13 cellular contexts compared by ENCODE assay signal in the genomic region with DNA sequence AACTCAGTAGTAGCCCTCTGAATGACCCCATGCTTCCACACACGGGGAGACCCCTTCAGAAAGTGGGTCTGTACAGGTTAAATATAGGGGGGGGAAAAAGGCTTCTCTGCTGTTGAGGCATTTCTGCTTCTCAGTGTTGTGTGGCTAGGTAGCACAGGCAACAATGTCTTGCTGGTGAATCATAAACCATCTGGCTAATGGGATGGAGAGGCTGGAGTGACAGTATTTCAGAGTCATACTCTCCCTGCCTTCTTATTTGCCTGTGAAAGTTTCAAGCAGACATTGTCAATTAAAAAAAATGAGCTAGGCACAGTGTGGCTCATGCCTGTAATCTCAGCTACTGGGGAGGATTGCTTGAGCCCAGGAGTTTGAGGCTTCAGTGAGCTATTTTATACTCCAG. TPM values are rescaled to one million over a fixed set of nuclear protein-coding genes. Genes with fewer than 3 reads are reported as not detected.
A peak's percentile ranks its signal among the peaks of the same experiment; 100 is the strongest.
DNase-seq lines count a peak whose midpoint lies in the region; ATAC-seq and TF ChIP-seq lines count a peak whose summit lies in the region.
"Had no signal": no experiment of that assay in that cellular context is flagged by ENCODE, and none has a peak within 500 bp of the region (broad histone marks: within the 10 kb centered on the region; RNA-seq: fewer than 3 reads in every experiment).

No MANE protein-coding gene starts in this region.

- H3K79me1 ChIP-seq in IMR-90 (ENCODE audit: low read depth in 1 of 2, low read length in 2 of 2), result peaks cover 0 to 13% of the 10 kb centered on the region in 2 experiments; a peak in 1 of 4 replicates

- BruUV-seq in IMR-90 (replicated peaks; lab: Mats Ljungman, UMichigan), result no TSS peak

- H3K9ac ChIP-seq in IMR-90 (ENCODE audit: low read depth, low read length), result no peak overlapping the region

- no peak overlapping the region for H2BK15ac ChIP-seq in IMR-90 (ENCODE audit: low read depth, low read length)

- CTCF ChIA-PET in activated CD4-positive, alpha-beta memory T cell treated with anti-CD3 and anti-CD28 coated beads for 36 hours (lab: Charles Lee), result interaction anchor here (1.5 kb wide), 1 partner anchor 117 kb away, joined by 3 read pairs; no protein-coding TSS in a partner anchor
- CTCF ChIA-PET in activated CD4-positive, alpha-beta memory T cell treated with anti-CD3 and anti-CD28 coated beads, Interleukin-2, amount 10 ng/mL, durations not matched to agents 7 days and 5 days (lab: Charles Lee), result no interaction called here
- CTCF ChIA-PET in IMR-90 (lab: Yijun Ruan, JAX), result no interaction called here

- no peak overlapping the region for H2BK120ac ChIP-seq in IMR-90 (ENCODE audit: low read depth, low read length)

- WGBS in IMR-90 (ENCODE audit: extremely low coverage in 2 of 2, insufficient read length in 1 of 2), 2 experiments, result no CpG with 5 or more reads among the region's 1 CpG

- H3K27ac Mint-ChIP-seq in activated CD4-positive, alpha-beta memory T cell treated with anti-CD3 and anti-CD28 coated beads for 36 hours, result peak overlapping the region; percentile 69
- no peak overlapping the region for H3K27ac Mint-ChIP-seq in activated CD4-positive, alpha-beta memory T cell treated with anti-CD3 and anti-CD28 coated beads, Interleukin-2, amount 10 ng/mL, durations not matched to agents 7 days and 5 days
- peak overlapping the region; percentile 36 to 53 for H3K27ac Mint-ChIP-seq in effector memory CD8-positive, alpha-beta T cell

- ATAC-seq in IMR-90 (ENCODE audit: low read depth), result peak; percentile 87
- ATAC-seq in effector memory CD8-positive, alpha-beta T cell (replicated peaks), result no peak
- no peak for ATAC-seq in GM19023 (IDR thresholded peaks at IDR 0.05; ENCODE audit: unreplicated experiment)

- no peaks in the 10 kb centered on the region for H3K27me3 Mint-ChIP-seq in activated CD4-positive, alpha-beta memory T cell treated with anti-CD3 and anti-CD28 coated beads for 36 hours
- H3K27me3 Mint-ChIP-seq in activated CD4-positive, alpha-beta memory T cell treated with anti-CD3 and anti-CD28 coated beads, Interleukin-2, amount 10 ng/mL, durations not matched to agents 7 days and 5 days, result no peaks in the 10 kb centered on the region
- H3K27me3 Mint-ChIP-seq in effector memory CD8-positive, alpha-beta T cell, result no peaks in the 10 kb centered on the region

- DNase-seq in activated CD4-positive, alpha-beta memory T cell treated with anti-CD3 and anti-CD28 coated beads for 36 hours, result peak; percentile 40
- DNase-seq in activated CD4-positive, alpha-beta memory T cell treated with anti-CD3 and anti-CD28 coated beads, Interleukin-2, amount 10 ng/mL, durations not matched to agents 7 days and 5 days, result no peak
- peak; percentile 92 for DNase-seq in IMR-90
- no peak for DNase-seq in effector memory CD8-positive, alpha-beta T cell
- DNase-seq in osteoblast (ENCODE audit: insufficient read length, low spot score, missing footprints), result peak; percentile 89
- no peak for DNase-seq in erythroblast (lab: John Stamatoyannopoulos, UW)
- DNase-seq in GM13977 (ENCODE audit: low spot score), result no peak
- DNase-seq: C1 segment of cervical spinal cord; NCI-H748 treated with DMSO at 0.1 percent for 48 hours; stimulated activated CD4-positive, alpha-beta T cell treated with anti-CD3 and anti-CD28 coated beads, Interleukin-2, amount 100 ng/mL, for 24 hours; T-helper 1 cell had no signal

- H3K9me3 Mint-ChIP-seq in activated CD4-positive, alpha-beta memory T cell treated with anti-CD3 and anti-CD28 coated beads for 36 hours, result peaks cover 3% of the 10 kb centered on the region
- no peaks in the 10 kb centered on the region for H3K9me3 Mint-ChIP-seq in activated CD4-positive, alpha-beta memory T cell treated with anti-CD3 and anti-CD28 coated beads, Interleukin-2, amount 10 ng/mL, durations not matched to agents 7 days and 5 days
- H3K9me3 Mint-ChIP-seq in effector memory CD8-positive, alpha-beta T cell, result no peaks in the 10 kb centered on the region

- H3K14ac ChIP-seq in IMR-90 (replicated peaks; ENCODE audit: low read depth, low read length), result no peak overlapping the region

- H2BK5ac ChIP-seq in IMR-90 (ENCODE audit: low read depth, low read length, poor library complexity, severe bottlenecking), result no peak overlapping the region

- H3K27me3 ChIP-seq in IMR-90 (ENCODE audit: control insufficient read depth, insufficient read depth, low read length) (no peaks in the 10 kb centered on the region), osteoblast (ENCODE audit: insufficient read depth, low read length) (no peaks in the 10 kb centered on the region)

- H3K9me3 ChIP-seq in IMR-90 (ENCODE audit: control insufficient read depth, insufficient read depth, low read length) (no peaks in the 10 kb centered on the region), osteoblast (ENCODE audit: low read depth, low read length) (no peaks in the 10 kb centered on the region)

- peaks cover 39% of the 10 kb centered on the region for H3K36me3 Mint-ChIP-seq in activated CD4-positive, alpha-beta memory T cell treated with anti-CD3 and anti-CD28 coated beads for 36 hours
- H3K36me3 Mint-ChIP-seq in activated CD4-positive, alpha-beta memory T cell treated with anti-CD3 and anti-CD28 coated beads, Interleukin-2, amount 10 ng/mL, durations not matched to agents 7 days and 5 days (ENCODE audit: low read depth), result peaks cover 54% of the 10 kb centered on the region
- H3K36me3 Mint-ChIP-seq in effector memory CD8-positive, alpha-beta T cell (ENCODE audit: insufficient read depth), result peaks cover 68% of the 10 kb centered on the region

- H4K91ac ChIP-seq in IMR-90 (ENCODE audit: insufficient read depth, low read depth, low read length), result no peak overlapping the region

- H3K56ac ChIP-seq in IMR-90 (ENCODE audit: extremely low read depth, insufficient read depth, low read length), result no peak overlapping the region

- POLR2A ChIA-PET in activated CD4-positive, alpha-beta memory T cell treated with anti-CD3 and anti-CD28 coated beads for 36 hours (lab: Charles Lee), result no interaction called here
- POLR2A ChIA-PET in activated CD4-positive, alpha-beta memory T cell treated with anti-CD3 and anti-CD28 coated beads, Interleukin-2, amount 10 ng/mL, durations not matched to agents 7 days and 5 days (lab: Charles Lee), result interaction anchor here (2.5 kb wide), 1 partner anchor 12 kb away, joined by 6 read pairs; no protein-coding TSS in a partner anchor
- POLR2A ChIA-PET in IMR-90 (lab: Charles Lee; ENCODE audit: unreplicated experiment), result interaction anchor here (0.6 kb wide), 2 partner anchors 46 to 172 kb away, joined by 3 read pairs; no protein-coding TSS in a partner anchor

- no peak overlapping the region for H3K23ac ChIP-seq in IMR-90 (ENCODE audit: low read depth, low read length)

- dilution Hi-C loops in IMR-90 (cut with HindIII; ENCODE audit: low sequenced_read_pairs, unreplicated experiment), result no loop called here

- TF ChIP-seq RAD21 in IMR-90 (IDR thresholded peaks at IDR 0.05; ENCODE audit: low read length), result no peak

- TF ChIP-seq CTCF in IMR-90 (conservative IDR thresholded peaks at IDR 0.05; ENCODE audit: low read depth, low read length), result no peak
- TF ChIP-seq CTCF in osteoblast (IDR thresholded peaks at IDR 0.05; ENCODE audit: extremely low read depth, low read depth, low read length), result no peak
- TF ChIP-seq CTCF in GM13977 (IDR thresholded peaks at IDR 0.05; ENCODE audit: extremely low read depth, insufficient read depth, missing control alignments), result no peak

- H3K79me2 ChIP-seq in osteoblast (ENCODE audit: insufficient read depth, low read length), result peaks cover 4% of the 10 kb centered on the region

- H3K27ac ChIP-seq in IMR-90 (ENCODE audit: insufficient read depth, low read length) (no peak overlapping the region), osteoblast (ENCODE audit: low read depth, low read length) (peak overlapping the region; percentile 85)

- H2AFZ ChIP-seq in IMR-90 (replicated peaks; ENCODE audit: low read length, poor library complexity) (no peak overlapping the region), osteoblast (ENCODE audit: low read length) (no peak overlapping the region)

- intact Hi-C loops in activated CD4-positive, alpha-beta memory T cell treated with anti-CD3 and anti-CD28 coated beads for 36 hours (cut with micrococcal nuclease), result no loop called here
- intact Hi-C loops in IMR-90 (cut with micrococcal nuclease), result loop anchor here (10.0 kb wide), 1 partner anchor 118 kb away; no protein-coding TSS in a partner anchor

- H3K4me3 Mint-ChIP-seq in activated CD4-positive, alpha-beta memory T cell treated with anti-CD3 and anti-CD28 coated beads for 36 hours, result no peak overlapping the region
- H3K4me3 Mint-ChIP-seq in activated CD4-positive, alpha-beta memory T cell treated with anti-CD3 and anti-CD28 coated beads, Interleukin-2, amount 10 ng/mL, durations not matched to agents 7 days and 5 days, result no peak overlapping the region
- H3K4me3 Mint-ChIP-seq in effector memory CD8-positive, alpha-beta T cell, result no peak overlapping the region
- H3K4me3 Mint-ChIP-seq: nephron had no signal

- H4K8ac ChIP-seq in IMR-90 (ENCODE audit: low read depth in 2 of 2, low read length in 2 of 2), result no peak overlapping the region

- H3K4me1 ChIP-seq in IMR-90 (ENCODE audit: control insufficient read depth, insufficient read depth, low read length) (peaks cover 11% of the 10 kb centered on the region), osteoblast (ENCODE audit: insufficient read depth, low read length) (peaks cover 12% of the 10 kb centered on the region)

- no peak overlapping the region for H3K4ac ChIP-seq in IMR-90 (ENCODE audit: low read depth, low read length)

- peaks cover 20% of the 10 kb centered on the region for H3K4me1 Mint-ChIP-seq in activated CD4-positive, alpha-beta memory T cell treated with anti-CD3 and anti-CD28 coated beads for 36 hours (ENCODE audit: low read depth)
- no peaks in the 10 kb centered on the region for H3K4me1 Mint-ChIP-seq in activated CD4-positive, alpha-beta memory T cell treated with anti-CD3 and anti-CD28 coated beads, Interleukin-2, amount 10 ng/mL, durations not matched to agents 7 days and 5 days
- peaks cover 5 to 8% of the 10 kb centered on the region in 2 donors for H3K4me1 Mint-ChIP-seq in effector memory CD8-positive, alpha-beta T cell (ENCODE audit: low read depth in 2 of 2)

- no peak overlapping the region for H3K4me3 ChIP-seq in IMR-90 (ENCODE audit: insufficient read depth, low read depth, low read length)
- H3K4me3 ChIP-seq in osteoblast (ENCODE audit: insufficient read depth, low read length), result no peak overlapping the region

- H4K20me1 ChIP-seq in IMR-90 (ENCODE audit: insufficient read depth, low read length) (peaks cover 10% of the 10 kb centered on the region; the same call in 1 of the 2 replicates), osteoblast (ENCODE audit: insufficient read depth, low read length) (peaks cover 5% of the 10 kb centered on the region)

- H2BK20ac ChIP-seq in IMR-90 (ENCODE audit: low read depth, low read length), result no peak overlapping the region

- H4K5ac ChIP-seq in IMR-90 (ENCODE audit: low read depth, low read length), result no peak overlapping the region

- TF ChIP-seq POLR2A in IMR-90 (IDR thresholded peaks at IDR 0.05; ENCODE audit: low read depth, low read length) (peak; percentile 36; the same call in 1 of the 2 replicates), erythroblast (IDR thresholded peaks at IDR 0.05; ENCODE audit: low read length) (no peak)

- H3K4me2 ChIP-seq in IMR-90 (ENCODE audit: low read depth, low read length), result no peak overlapping the region
- H3K4me2 ChIP-seq in osteoblast (ENCODE audit: insufficient read depth, low read length), result peak overlapping the region; percentile 23

- H3K36me3 ChIP-seq in IMR-90 (ENCODE audit: control insufficient read depth, insufficient read depth, low read length), result no peaks in the 10 kb centered on the region; the same call in 1 of the 2 replicates
- peaks cover 25% of the 10 kb centered on the region for H3K36me3 ChIP-seq in osteoblast (ENCODE audit: insufficient read depth, low read length)

- in situ Hi-C loops in IMR-90 (cut with MboI; ENCODE audit: low sequenced_read_pairs) (no loop called here), GM13977 (cut with MboI; ENCODE audit: low pct_unique_long_range_greater_than_20kb, low sequenced_read_pairs, unreplicated experiment) (no loop called here)

- no peak overlapping the region for H3K18ac ChIP-seq in IMR-90 (ENCODE audit: low read depth, low read length)

- peaks cover 6% of the 10 kb centered on the region for H3K9me1 ChIP-seq in IMR-90 (ENCODE audit: insufficient read depth, low read length)

- H2AK9ac ChIP-seq in IMR-90 (replicated peaks; ENCODE audit: low read depth, low read length, poor library complexity), result no peak overlapping the region

- H2AK5ac ChIP-seq in IMR-90 (ENCODE audit: low read depth, low read length), result no peak overlapping the region

RNA-seq across cellular contexts. Expression of a gene that starts 14.2 kb away (rescaled TPM):
- under 1 TPM; 0.48 to 0.74 TPM for total RNA-seq in activated CD4-positive, alpha-beta memory T cell treated with anti-CD3 and anti-CD28 coated beads for 36 hours
- total RNA-seq in activated CD4-positive, alpha-beta memory T cell treated with anti-CD3 and anti-CD28 coated beads, Interleukin-2, amount 10 ng/mL, durations not matched to agents 7 days and 5 days, result 1 to 10 TPM in 1 of 2 experiments, under 1 TPM in 1; 0.28 to 1.0 TPM
- 0.28 and 0.36 TPM in 2 replicates for total RNA-seq in IMR-90 (2012; rRNA removed)
- polyA plus RNA-seq in IMR-90 (2012; rRNA removed), result 0.70 and 1.3 TPM in 2 replicates
- 1.00 and 2.2 TPM in 2 replicates for polyA plus RNA-seq in IMR-90 (2012; cell fraction: cytosol; rRNA removed)
- 4.6 and 5.7 TPM in 2 replicates for polyA plus RNA-seq in IMR-90 (2012; cell fraction: nucleus; rRNA removed; ENCODE audit: low replicate concordance)
- 0.59 and 1.8 TPM in 2 replicates for total RNA-seq in osteoblast

Comparison
In these comparisons a context has a peak if more than half of its experiments do, and no peak if none do; other contexts are left out.
1. DNase-seq: peak in activated CD4-positive, alpha-beta memory T cell treated with anti-CD3 and anti-CD28 coated beads for 36 hours (single experiment), IMR-90 (single experiment) and osteoblast (single experiment); none in activated CD4-positive, alpha-beta memory T cell treated with anti-CD3 and anti-CD28 coated beads, Interleukin-2, amount 10 ng/mL, durations not matched to agents 7 days and 5 days (single experiment), effector memory CD8-positive, alpha-beta T cell (0 of 3), erythroblast (0 of 2) and GM13977 (single experiment).